Comparison of ENCODE assay signal across 17 cellular contexts in genomic region chr7:55120074-55120473, GRCh38.
DNase-seq lines count a peak whose midpoint lies in the region; ATAC-seq, FAIRE-seq and TF ChIP-seq lines count a peak whose summit lies in the region.
"Had no signal": no experiment of that assay in that cellular context is flagged by ENCODE, and none has a peak within 500 bp of the region (broad histone marks: within the 10 kb centered on the region; RNA-seq: fewer than 3 reads in every experiment).

No MANE protein-coding gene starts in this region.

- no peak; the same call in 2 of the 3 replicates for ATAC-seq in HepG2
- ATAC-seq: activated T-cell treated with anti-CD3 and anti-CD28 coated beads, Interleukin-2, amount 50 U/mL, for 72 hours had no signal

- H4K20me1 ChIP-seq in HepG2 (ENCODE audit: insufficient read depth, low read length) (no peaks in the 10 kb centered on the region), smooth muscle cell (ENCODE audit: low read depth) (no peaks in the 10 kb centered on the region)

- in situ Hi-C loops in HepG2 (cut with HindIII; ENCODE audit: extremely low pct_ligation_motif_present, low pct_unique_long_range_greater_than_20kb), result no loop called here

- H3K9ac ChIP-seq in HepG2 (ENCODE audit: insufficient read depth, low read depth, low read length) (no peak overlapping the region), smooth muscle cell (ENCODE audit: low read depth) (no peak overlapping the region)

- no peak overlapping the region for H3K4me3 ChIP-seq in esophagus (ENCODE audit: low read depth in 1 of 2, low read length in 2 of 2)
- H3K4me3 ChIP-seq in HepG2 (replicated peaks in 1 of 3; ENCODE audit: insufficient read depth in 1 of 3, low read depth in 2 of 3, low read length in 3 of 3), result no peak overlapping the region
- H3K4me3 ChIP-seq in smooth muscle cell, result no peak overlapping the region
- H3K4me3 ChIP-seq: prostate gland had no signal

- no peak for FAIRE-seq in HepG2 (lab: Jason Lieb, UNC)
- FAIRE-seq: kidney, TTC549 had no signal

- peak overlapping the region; percentile 1 to 6 for H3K27ac ChIP-seq in esophagus (ENCODE audit: low read depth in 2 of 2, low read length in 1 of 2)
- H3K27ac ChIP-seq in HepG2 (ENCODE audit: extremely low read length, insufficient read depth, low read length), result no peak overlapping the region
- peak overlapping the region; percentile 92 for H3K27ac ChIP-seq in smooth muscle cell (ENCODE audit: low read depth)

- H3K4me1 Mint-ChIP-seq in HFFc6 (ENCODE audit: low read depth), result peaks cover 57% of the 10 kb centered on the region
- H3K4me1 Mint-ChIP-seq in glutamatergic neuron (ENCODE audit: low read depth, unreplicated experiment), result peaks cover 8% of the 10 kb centered on the region
- H3K4me1 Mint-ChIP-seq: CD4-positive, alpha-beta memory T cell; endodermal cell had no signal

- TF ChIP-seq RAD21 in HepG2 (CRISPR knock-in tag; IDR thresholded peaks at IDR 0.05), result no peak

- H3K27me3 ChIP-seq in esophagus (ENCODE audit: control insufficient read depth in 1 of 2, insufficient read depth in 2 of 2, low read length in 2 of 2) (no peaks in the 10 kb centered on the region), HepG2 (ENCODE audit: control insufficient read depth in 1 of 2, insufficient read depth in 2 of 2, low read length in 2 of 2) (no peaks in the 10 kb centered on the region), smooth muscle cell (ENCODE audit: low read depth) (no peaks in the 10 kb centered on the region)

- CTCF ChIA-PET in HepG2 (lab: Yijun Ruan, JAX; ENCODE audit: low intra/inter-chr PET ratio, low total read pairs), result no interaction called here

- H3K9me3 Mint-ChIP-seq in HFFc6 (no peaks in the 10 kb centered on the region), glutamatergic neuron (ENCODE audit: unreplicated experiment) (peaks cover 4% of the 10 kb centered on the region)
- H3K9me3 Mint-ChIP-seq: activated T-cell treated with anti-CD3 and anti-CD28 coated beads, Interleukin-2, amount 50 U/mL, for 72 hours; CD4-positive, alpha-beta memory T cell; endodermal cell had no signal

- H3K9me3 ChIP-seq in esophagus (ENCODE audit: control insufficient read depth in 2 of 2, insufficient read depth in 1 of 2, low read depth in 1 of 2, low read length in 1 of 2) (no peaks in the 10 kb centered on the region), HepG2 (ENCODE audit: low read length) (no peaks in the 10 kb centered on the region), smooth muscle cell (replicated peaks; ENCODE audit: low read depth) (no peaks in the 10 kb centered on the region)
- H3K9me3 ChIP-seq: prostate gland had no signal

- no peaks in the 10 kb centered on the region for H3K79me2 ChIP-seq in HepG2 (ENCODE audit: insufficient read depth, low read length)
- no peaks in the 10 kb centered on the region for H3K79me2 ChIP-seq in smooth muscle cell (ENCODE audit: low read depth)

- no peak for TF ChIP-seq EP300 in HepG2 (IDR thresholded peaks at IDR 0.05; ENCODE audit: low read depth in 2 of 2, low read length in 2 of 2)
- no peak for TF ChIP-seq EP300 in HepG2 (CRISPR knock-in tag; IDR thresholded peaks at IDR 0.05; ENCODE audit: borderline replicate concordance)

- TF ChIP-seq CTCF in HFFc6 (IDR thresholded peaks at IDR 0.05) (no peak), HepG2 (CRISPR knock-in tag; IDR thresholded peaks at IDR 0.05) (peak; percentile 29), smooth muscle cell (IDR thresholded peaks at IDR 0.05; ENCODE audit: borderline replicate concordance, insufficient read depth, poor library complexity, severe bottlenecking) (no peak), glutamatergic neuron (IDR thresholded peaks at IDR 0.05; ENCODE audit: partially characterized antibody, unreplicated experiment) (no peak), GM10266 (IDR thresholded peaks at IDR 0.05; ENCODE audit: control insufficient read depth, insufficient read depth, low read depth, missing control alignments) (no peak)

- H3K4me1 ChIP-seq in esophagus (ENCODE audit: control insufficient read depth in 2 of 2, insufficient read depth in 2 of 2, low read length in 1 of 2), result peaks cover 5 to 27% of the 10 kb centered on the region in 2 donors
- peaks cover 17% of the 10 kb centered on the region; the same call in 1 of the 2 replicates for H3K4me1 ChIP-seq in HepG2 (ENCODE audit: insufficient read depth, low read length)
- H3K4me1 ChIP-seq in smooth muscle cell (ENCODE audit: low read depth), result no peaks in the 10 kb centered on the region
- H3K4me1 ChIP-seq: prostate gland had no signal

- H3F3A ChIP-seq in smooth muscle cell (ENCODE audit: low read depth), result peaks cover 13% of the 10 kb centered on the region

- H2AFZ ChIP-seq in HepG2 (ENCODE audit: low read length), result no peak overlapping the region
- H2AFZ ChIP-seq in smooth muscle cell (ENCODE audit: low read depth), result no peak overlapping the region

- H3K4me2 ChIP-seq in HepG2 (ENCODE audit: low read depth, low read length), result no peak overlapping the region
- peak overlapping the region; percentile 51 for H3K4me2 ChIP-seq in smooth muscle cell

- no peak for TF ChIP-seq POLR2A in HepG2 (IDR thresholded peaks at IDR 0.05; ENCODE audit: insufficient read depth in 1 of 2, low read depth in 2 of 2, low read length in 2 of 2)

- intact Hi-C loops in HepG2 (cut with micrococcal nuclease; ENCODE audit: unreplicated experiment), result no loop called here

- POLR2A ChIA-PET in HepG2 (lab: Yijun Ruan, JAX), result no interaction called here

- H3K4me3 Mint-ChIP-seq in HFFc6, result no peak overlapping the region
- no peak overlapping the region for H3K4me3 Mint-ChIP-seq in glutamatergic neuron (ENCODE audit: unreplicated experiment)
- H3K4me3 Mint-ChIP-seq: activated T-cell treated with anti-CD3 and anti-CD28 coated beads, Interleukin-2, amount 50 U/mL, for 72 hours; CD4-positive, alpha-beta memory T cell; endodermal cell had no signal

- BruUV-seq in HepG2 (replicated peaks; lab: Mats Ljungman, UMichigan), result no TSS peak

- WGBS in esophagus, 2 donors, result 84 to 87% methylated on average over 7 of the region's 7 CpGs
- 54% methylated on average over 4 of the region's 7 CpGs for WGBS in HepG2 (ENCODE audit: low lambda C conversion rate)
- 93% methylated on average over 7 of the region's 7 CpGs for WGBS in smooth muscle cell (ENCODE audit: low lambda C conversion rate)

- H3K36me3 ChIP-seq in esophagus (ENCODE audit: control insufficient read depth in 2 of 2, insufficient read depth in 2 of 2, low read length in 1 of 2), result no peaks in the 10 kb centered on the region
- no peaks in the 10 kb centered on the region for H3K36me3 ChIP-seq in HepG2 (replicated peaks in 1 of 2; ENCODE audit: control insufficient read depth in 1 of 2, insufficient read depth in 2 of 2, low read length in 2 of 2)
- H3K36me3 ChIP-seq in smooth muscle cell (ENCODE audit: low read depth), result no peaks in the 10 kb centered on the region
- H3K36me3 ChIP-seq: prostate gland had no signal

- H3K27ac Mint-ChIP-seq in HFFc6 (peak overlapping the region; percentile 72), glutamatergic neuron (ENCODE audit: unreplicated experiment) (no peak overlapping the region)
- H3K27ac Mint-ChIP-seq: activated T-cell treated with anti-CD3 and anti-CD28 coated beads, Interleukin-2, amount 50 U/mL, for 72 hours; CD4-positive, alpha-beta memory T cell; endodermal cell had no signal

- H3K36me3 Mint-ChIP-seq in HFFc6 (ENCODE audit: low read depth) (peaks cover 20% of the 10 kb centered on the region), glutamatergic neuron (ENCODE audit: unreplicated experiment) (peaks cover 7% of the 10 kb centered on the region)
- H3K36me3 Mint-ChIP-seq: CD4-positive, alpha-beta memory T cell had no signal

- H3K27me3 Mint-ChIP-seq in HFFc6 (ENCODE audit: insufficient read depth) (no peaks in the 10 kb centered on the region; the same call in 1 of the 2 replicates), glutamatergic neuron (ENCODE audit: unreplicated experiment) (peaks cover 3% of the 10 kb centered on the region)

- DNase-seq in HFFc6 (no peak), HepG2 (ENCODE audit: low spot score) (no peak), smooth muscle cell (lab: John Stamatoyannopoulos, UW; ENCODE audit: unreplicated experiment) (no peak), SKM-1 treated with dmso at 0.1 percent for 144 hours (lab: John Stamatoyannopoulos, UW; ENCODE audit: unreplicated experiment) (no peak), glutamatergic neuron (no peak), NCI-H2196 (lab: John Stamatoyannopoulos, UW; ENCODE audit: unreplicated experiment) (no peak), GM10266 (ENCODE audit: extremely low spot score) (no peak)
- DNase-seq: ACHN; activated CD4-positive, alpha-beta T cell treated with anti-CD3 and anti-CD28 coated beads, Interleukin-2, amount 50 U/mL, for 48 hours; activated T-cell treated with anti-CD3 and anti-CD28 coated beads, Interleukin-2, amount 50 U/mL, for 72 hours; CD4-positive, alpha-beta memory T cell; endodermal cell; kidney; NCI-H1694 treated with DMSO at 0.1 percent for 48 hours had no signal

TF ChIP-seq in HepG2, 621 proteins besides CTCF, POLR2A, EP300 and RAD21:
- peak; percentile 67 for TF ChIP-seq ZNF574 (CRISPR knock-in tag; IDR thresholded peaks at IDR 0.05)
- 0 out of 2 replicates have a peak, but pooled peaks have one; percentile 24 for TF ChIP-seq POGZ (CRISPR knock-in tag; IDR thresholded peaks at IDR 0.05)
- no peak for TF ChIP-seq ZNF546 (CRISPR knock-in tag; conservative IDR thresholded peaks at IDR 0.05)
- peak; percentile 53 for TF ChIP-seq STAG1 (CRISPR knock-in tag; IDR thresholded peaks at IDR 0.05)
